Comparison of ENCODE assay signal across 22 cellular contexts in the genomic region with DNA sequence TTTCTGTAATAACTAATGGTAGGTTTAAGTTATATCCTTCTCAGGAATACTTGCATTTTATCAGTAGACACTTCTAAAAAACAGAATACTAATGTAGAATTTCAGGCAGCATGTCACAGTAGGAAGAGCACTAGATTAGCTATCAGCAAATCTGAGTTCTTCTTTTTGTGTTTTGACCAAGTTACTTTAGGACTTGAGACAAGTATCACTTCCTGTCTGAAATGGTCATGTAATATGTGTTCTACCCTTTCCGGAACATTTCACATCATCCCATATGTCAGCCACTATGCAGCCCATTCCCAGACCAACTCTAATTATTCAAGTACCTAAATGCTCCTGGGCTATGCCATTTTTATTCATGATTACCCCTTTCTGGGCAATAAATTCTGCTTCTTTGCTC.
DNase-seq lines count a peak whose midpoint lies in the region; ATAC-seq and TF ChIP-seq lines count a peak whose summit lies in the region.
"Had no signal": no experiment of that assay in that cellular context is flagged by ENCODE, and none has a peak within 500 bp of the region (broad histone marks: within the 10 kb centered on the region; RNA-seq: fewer than 3 reads in every experiment).

No MANE protein-coding gene starts in this region.

- peak overlapping the region; percentile 47 for H3K27ac ChIP-seq in OCI-LY3 (ENCODE audit: low read length)
- no peak overlapping the region for H3K27ac ChIP-seq in PC-9
- H3K27ac ChIP-seq: BLaER1, SJSA1 had no signal

- peak; percentile 68 for ATAC-seq in GM19455 (IDR thresholded peaks at IDR 0.05; ENCODE audit: unreplicated experiment)
- ATAC-seq in HG03025 (IDR thresholded peaks at IDR 0.05; ENCODE audit: low FRiP score, unreplicated experiment): peak; percentile 84
- ATAC-seq: Right ventricle myocardium inferior had no signal

- no peaks in the 10 kb centered on the region for H3F3A ChIP-seq in PC-9 (ENCODE audit: insufficient read depth, low read depth)

- H3K36me3 ChIP-seq in OCI-LY3 (replicated peaks; ENCODE audit: low read depth, low read length): no peaks in the 10 kb centered on the region
- H3K36me3 ChIP-seq in PC-9 (ENCODE audit: low read depth): no peaks in the 10 kb centered on the region
- H3K36me3 ChIP-seq: BLaER1, MG63, SJSA1 had no signal

- H2AFZ ChIP-seq in OCI-LY3 (ENCODE audit: low read depth, low read length) (no peak overlapping the region), PC-9 (no peak overlapping the region)

- CTCF ChIA-PET in PC-9 (lab: Charles Lee): no interaction called here

- H3K4me1 ChIP-seq in OCI-LY3 (ENCODE audit: low read length) (peaks cover 24% of the 10 kb centered on the region), PC-9 (replicated peaks; ENCODE audit: insufficient read depth) (no peaks in the 10 kb centered on the region)
- H3K4me1 ChIP-seq: BLaER1, SJSA1 had no signal

- intact Hi-C loops in PC-9 (cut with micrococcal nuclease; ENCODE audit: unreplicated experiment): no loop called here

- H3K27me3 ChIP-seq in OCI-LY3 (ENCODE audit: low read depth, low read length): peaks cover 4% of the 10 kb centered on the region; the same call in 1 of the 2 replicates
- H3K27me3 ChIP-seq in PC-9 (ENCODE audit: insufficient read depth, low read depth): no peaks in the 10 kb centered on the region
- H3K27me3 ChIP-seq: BLaER1, MG63, SJSA1 had no signal

- H3K9me2 ChIP-seq in PC-9 (ENCODE audit: insufficient read depth): no peaks in the 10 kb centered on the region

- TF ChIP-seq CTCF in OCI-LY3 (IDR thresholded peaks at IDR 0.05; ENCODE audit: low read depth, low read length) (no peak), PC-9 (conservative IDR thresholded peaks at IDR 0.05) (no peak), GM13977 (IDR thresholded peaks at IDR 0.05; ENCODE audit: extremely low read depth, insufficient read depth, missing control alignments) (no peak)

- DNase-seq in superior temporal gyrus (ENCODE audit: extremely low spot score) (peak; percentile 5), islet precursor cell (no peak), PC-9 (no peak), GM13977 (ENCODE audit: low spot score) (no peak)
- DNase-seq: CD4-positive, alpha-beta T cell; COR-L47; DMS79; H7; Kasumi-1; MG63; NCI-H1092 treated with DMSO at 0.1 percent for 48 hours; NCI-H1436 treated with DMSO at 0.1 percent for 48 hours; NCI-H1930; NCI-H2227 treated with DMSO at 0.1 percent for 48 hours; NCI-H510A; T-helper 1 cell had no signal

- POLR2A ChIA-PET in PC-9 (lab: Charles Lee; ENCODE audit: unreplicated experiment): no interaction called here

- H3K9me3 ChIP-seq in OCI-LY3 (ENCODE audit: insufficient read depth, low read length) (no peaks in the 10 kb centered on the region), PC-9 (ENCODE audit: insufficient read depth, low read depth) (no peaks in the 10 kb centered on the region)
- H3K9me3 ChIP-seq: BLaER1, MG63, SJSA1 had no signal

- in situ Hi-C loops in GM13977 (cut with MboI; ENCODE audit: low pct_unique_long_range_greater_than_20kb, low sequenced_read_pairs, unreplicated experiment): no loop called here

- no peak overlapping the region for H3K9ac ChIP-seq in OCI-LY3 (ENCODE audit: low read length)
- H3K9ac ChIP-seq: BLaER1 had no signal

- H4K20me1 ChIP-seq in OCI-LY3 (ENCODE audit: insufficient read depth, low read length): no peaks in the 10 kb centered on the region
- H4K20me1 ChIP-seq in PC-9 (ENCODE audit: insufficient read depth): no peaks in the 10 kb centered on the region
- H4K20me1 ChIP-seq: BLaER1 had no signal

- peak overlapping the region; percentile 1; the same call in 1 of the 2 replicates for H3K4me3 ChIP-seq in OCI-LY3 (ENCODE audit: low read length)
- H3K4me3 ChIP-seq in PC-9: no peak overlapping the region
- H3K4me3 ChIP-seq: BLaER1, MG63, SJSA1 had no signal

- H3K79me2 ChIP-seq in OCI-LY3 (ENCODE audit: low read length) (no peaks in the 10 kb centered on the region), PC-9 (ENCODE audit: low read depth) (no peaks in the 10 kb centered on the region)

- no TSS peak for BruUV-seq in PC-9 (replicated peaks; lab: Mats Ljungman, UMichigan)

- H3K4me2 ChIP-seq in OCI-LY3 (ENCODE audit: low read length) (peak overlapping the region; percentile 38), PC-9 (no peak overlapping the region)
- H3K4me2 ChIP-seq: BLaER1 had no signal
